Comparison of ENCODE assay signal across 17 cellular contexts in the genomic region with DNA sequence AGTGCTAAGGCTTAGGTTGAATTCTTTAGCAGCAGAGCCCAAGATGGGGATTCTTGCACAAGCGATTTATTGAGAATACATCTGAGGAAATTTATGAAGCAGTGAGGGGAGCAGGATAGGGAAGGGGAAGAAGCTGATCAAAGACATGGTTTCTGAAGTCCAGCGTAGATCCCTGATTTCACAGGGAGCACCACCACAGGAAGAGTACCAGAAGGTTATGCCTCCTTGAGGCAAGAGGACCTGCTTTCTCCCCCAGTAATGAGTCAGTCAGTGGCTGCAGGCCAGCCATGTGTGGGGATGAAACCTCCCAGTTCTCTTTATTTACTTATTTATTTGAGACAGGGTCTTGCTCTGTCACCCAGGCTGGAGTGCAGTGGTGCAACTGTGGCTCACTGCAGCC. TPM values are rescaled to one million over a fixed set of nuclear protein-coding genes. Genes with fewer than 3 reads are reported as not detected.
"Had no signal": no experiment of that assay in that cellular context is flagged by ENCODE, and none has a peak within 500 bp of the region (broad histone marks: within the 10 kb centered on the region; RNA-seq: fewer than 3 reads in every experiment).

No MANE protein-coding gene starts in this region.

- H3K27me3 ChIP-seq: dorsolateral prefrontal cortex, gastroesophageal sphincter, ovary, right atrium auricular region, tibial artery, upper lobe of right lung had no signal

- H3K27ac ChIP-seq: dorsolateral prefrontal cortex, gastroesophageal sphincter, left ventricle myocardium inferior, lower lobe of right lung, ovary, right atrium auricular region, tibial artery, upper lobe of right lung had no signal

- H3K9me3 ChIP-seq: gastroesophageal sphincter, left ventricle myocardium inferior, lower lobe of right lung, ovary, right atrium auricular region, tibial artery, upper lobe of right lung had no signal

- H3K4me1 ChIP-seq: gastroesophageal sphincter, left ventricle myocardium inferior, lower lobe of right lung, right atrium auricular region, tibial artery, upper lobe of right lung had no signal

- DNase-seq: cortex of kidney; dorsolateral prefrontal cortex; effector CD8-positive, alpha-beta T cell; glutamatergic neuron; left ventricle myocardium inferior; lower lobe of right lung; natural killer cell; nucleus accumbens; ovary; small intestine; stimulated activated CD4-positive, alpha-beta T cell treated with anti-CD3 and anti-CD28 coated beads, Interleukin-12 subunit alpha, Interleukin-12 subunit beta, amount 100 ng/mL, for 4 hours; stimulated activated naive CD4-positive, alpha-beta T cell treated with Interleukin-2 at 50 U/mL for 16 hours; tibial artery; upper lobe of right lung had no signal

- H3K36me3 ChIP-seq: gastroesophageal sphincter, left ventricle myocardium inferior, lower lobe of right lung, ovary, right atrium auricular region, tibial artery, upper lobe of right lung had no signal

- H3K4me3 ChIP-seq: dorsolateral prefrontal cortex, gastroesophageal sphincter, left ventricle myocardium inferior, lower lobe of right lung, ovary, right atrium auricular region, tibial artery, upper lobe of right lung had no signal

- ATAC-seq: gastroesophageal sphincter, lower lobe of right lung, natural killer cell, upper lobe of right lung had no signal

RNA-seq across cellular contexts. Expression of a gene that starts 48.3 kb away (rescaled TPM):
- total RNA-seq: mesothelial cell of epicardium had no signal
